ENCODE assay signal across 8 cellular contexts in genomic region chr20:32792316-32792715, GRCh38. TPM values are rescaled to one million over a fixed set of nuclear protein-coding genes. Genes with fewer than 3 reads are reported as not detected.
DNase-seq lines count a peak whose midpoint lies in the region; ATAC-seq and TF ChIP-seq lines count a peak whose summit lies in the region.

No MANE protein-coding gene starts in this region.

- intact Hi-C loops in activated CD8-positive, alpha-beta T cell treated with anti-CD3 and anti-CD28 coated beads for 36 hours (cut with micrococcal nuclease) = loop anchor here (5.0 to 10.0 kb wide), 3 partner anchors 75 to 302 kb away; no protein-coding TSS in a partner anchor

- no peaks in the 10 kb centered on the region for H3K9me3 Mint-ChIP-seq in activated CD8-positive, alpha-beta T cell treated with anti-CD3 and anti-CD28 coated beads for 36 hours
- H3K9me3 Mint-ChIP-seq in activated CD8-positive, alpha-beta T cell treated with anti-CD3 and anti-CD28 coated beads, Interleukin-2, amount 10 ng/mL, durations not matched to agents 7 days and 5 days (ENCODE audit: insufficient read depth) = no peaks in the 10 kb centered on the region
- H3K9me3 Mint-ChIP-seq in activated T-cell treated with anti-CD3 and anti-CD28 coated beads, Interleukin-2, amount 50 U/mL, for 72 hours = no peaks in the 10 kb centered on the region
- no peaks in the 10 kb centered on the region for H3K9me3 Mint-ChIP-seq in neural crest cell

- CTCF ChIA-PET in activated CD8-positive, alpha-beta T cell treated with anti-CD3 and anti-CD28 coated beads for 36 hours (lab: Charles Lee) = interaction anchor here (0.6 to 5.5 kb wide), 7 partner anchors 12 to 153 kb away, joined by 3 to 49 read pairs (median 5); partner anchors contain the start of gene C20orf203
- CTCF ChIA-PET in activated CD8-positive, alpha-beta T cell treated with anti-CD3 and anti-CD28 coated beads, Interleukin-2, amount 10 ng/mL, durations not matched to agents 7 days and 5 days (lab: Charles Lee) = interaction anchor here (1.0 to 2.1 kb wide), 8 partner anchors 14 to 304 kb away, joined by 3 to 14 read pairs (median 4); partner anchors contain the start of genes C20orf203 and MAPRE1

- no peaks in the 10 kb centered on the region for H3K36me3 Mint-ChIP-seq in activated CD8-positive, alpha-beta T cell treated with anti-CD3 and anti-CD28 coated beads for 36 hours (ENCODE audit: low read depth)
- H3K36me3 Mint-ChIP-seq in activated CD8-positive, alpha-beta T cell treated with anti-CD3 and anti-CD28 coated beads, Interleukin-2, amount 10 ng/mL, durations not matched to agents 7 days and 5 days (ENCODE audit: low read depth) = peaks cover 10% of the 10 kb centered on the region
- H3K36me3 Mint-ChIP-seq in activated T-cell treated with anti-CD3 and anti-CD28 coated beads, Interleukin-2, amount 50 U/mL, for 72 hours (ENCODE audit: insufficient read depth in 2 of 2) = no peaks in the 10 kb centered on the region
- H3K36me3 Mint-ChIP-seq in neural crest cell (ENCODE audit: low read depth) = peaks cover 13% of the 10 kb centered on the region

- peak; percentile 83 for ATAC-seq in activated CD8-positive, alpha-beta T cell treated with anti-CD3 and anti-CD28 coated beads for 36 hours
- no peak for ATAC-seq in activated CD8-positive, alpha-beta T cell treated with anti-CD3 and anti-CD28 coated beads, Interleukin-2, amount 10 ng/mL, durations not matched to agents 7 days and 5 days
- ATAC-seq in HG03196 (IDR thresholded peaks at IDR 0.05; ENCODE audit: unreplicated experiment) = peak; percentile 49
- peak; percentile 71 to 76 for ATAC-seq in activated T-cell treated with anti-CD3 and anti-CD28 coated beads, Interleukin-2, amount 50 U/mL, for 72 hours (replicated peaks in 1 of 2)
- ATAC-seq in HG02970 (IDR thresholded peaks at IDR 0.05; ENCODE audit: low FRiP score, unreplicated experiment) = no peak

- POLR2A ChIA-PET in activated CD8-positive, alpha-beta T cell treated with anti-CD3 and anti-CD28 coated beads for 36 hours (lab: Charles Lee) = interaction anchor here (0.8 kb wide), 1 partner anchor 28 kb away, joined by 3 read pairs; no protein-coding TSS in a partner anchor
- POLR2A ChIA-PET in activated CD8-positive, alpha-beta T cell treated with anti-CD3 and anti-CD28 coated beads, Interleukin-2, amount 10 ng/mL, durations not matched to agents 7 days and 5 days (lab: Charles Lee) = interaction anchor here (0.5 kb wide), 1 partner anchor 1312 kb away, joined by 3 read pairs; no protein-coding TSS in a partner anchor

- no peak overlapping the region for H3K4me3 Mint-ChIP-seq in activated CD8-positive, alpha-beta T cell treated with anti-CD3 and anti-CD28 coated beads for 36 hours
- H3K4me3 Mint-ChIP-seq in activated CD8-positive, alpha-beta T cell treated with anti-CD3 and anti-CD28 coated beads, Interleukin-2, amount 10 ng/mL, durations not matched to agents 7 days and 5 days = no peak overlapping the region
- no peak overlapping the region for H3K4me3 Mint-ChIP-seq in activated T-cell treated with anti-CD3 and anti-CD28 coated beads, Interleukin-2, amount 50 U/mL, for 72 hours
- H3K4me3 Mint-ChIP-seq in neural crest cell = peak overlapping the region; percentile 32

- peaks cover 42% of the 10 kb centered on the region for H3K4me1 Mint-ChIP-seq in activated CD8-positive, alpha-beta T cell treated with anti-CD3 and anti-CD28 coated beads for 36 hours (ENCODE audit: low read depth)
- H3K4me1 Mint-ChIP-seq in activated CD8-positive, alpha-beta T cell treated with anti-CD3 and anti-CD28 coated beads, Interleukin-2, amount 10 ng/mL, durations not matched to agents 7 days and 5 days (ENCODE audit: low read depth) = peaks cover 30% of the 10 kb centered on the region
- peaks cover 43% of the 10 kb centered on the region for H3K4me1 Mint-ChIP-seq in activated T-cell treated with anti-CD3 and anti-CD28 coated beads, Interleukin-2, amount 50 U/mL, for 72 hours (ENCODE audit: low read depth)
- H3K4me1 Mint-ChIP-seq in neural crest cell = peaks cover 39% of the 10 kb centered on the region

- H3K27me3 Mint-ChIP-seq in activated CD8-positive, alpha-beta T cell treated with anti-CD3 and anti-CD28 coated beads for 36 hours = no peaks in the 10 kb centered on the region
- no peaks in the 10 kb centered on the region for H3K27me3 Mint-ChIP-seq in activated CD8-positive, alpha-beta T cell treated with anti-CD3 and anti-CD28 coated beads, Interleukin-2, amount 10 ng/mL, durations not matched to agents 7 days and 5 days (ENCODE audit: low read depth)
- no peaks in the 10 kb centered on the region for H3K27me3 Mint-ChIP-seq in activated T-cell treated with anti-CD3 and anti-CD28 coated beads, Interleukin-2, amount 50 U/mL, for 72 hours (ENCODE audit: low read depth)
- H3K27me3 Mint-ChIP-seq in neural crest cell (ENCODE audit: low read depth) = no peaks in the 10 kb centered on the region

- TF ChIP-seq CTCF in activated CD8-positive, alpha-beta T cell treated with anti-CD3 and anti-CD28 coated beads for 36 hours (IDR thresholded peaks at IDR 0.05) = no peak
- TF ChIP-seq CTCF in neural crest cell (conservative IDR thresholded peaks at IDR 0.05) = no peak

- H3K27ac Mint-ChIP-seq in activated CD8-positive, alpha-beta T cell treated with anti-CD3 and anti-CD28 coated beads for 36 hours = peak overlapping the region; percentile 2
- no peak overlapping the region for H3K27ac Mint-ChIP-seq in activated CD8-positive, alpha-beta T cell treated with anti-CD3 and anti-CD28 coated beads, Interleukin-2, amount 10 ng/mL, durations not matched to agents 7 days and 5 days
- H3K27ac Mint-ChIP-seq in activated T-cell treated with anti-CD3 and anti-CD28 coated beads, Interleukin-2, amount 50 U/mL, for 72 hours = no peak overlapping the region
- H3K27ac Mint-ChIP-seq in neural crest cell (ENCODE audit: unreplicated experiment) = peak overlapping the region; percentile 30

- peak; percentile 73 for DNase-seq in activated CD8-positive, alpha-beta T cell treated with anti-CD3 and anti-CD28 coated beads for 36 hours
- DNase-seq in activated CD8-positive, alpha-beta T cell treated with anti-CD3 and anti-CD28 coated beads, Interleukin-2, amount 10 ng/mL, durations not matched to agents 7 days and 5 days = no peak
- peak; percentile 39 to 41 for DNase-seq in activated T-cell treated with anti-CD3 and anti-CD28 coated beads, Interleukin-2, amount 50 U/mL, for 72 hours
- DNase-seq in neural crest cell (ENCODE audit: low read depth, low spot score) (peak; percentile 52), cerebellar cortex (ENCODE audit: low spot score) (no peak), NCI-H69 (lab: John Stamatoyannopoulos, UW) (no peak)

RNA-seq across cellular contexts. Expression of gene MAPRE1, which starts 27.4 kb away (rescaled TPM):
- 100 to 1,000 TPM; 112 to 119 TPM for total RNA-seq in activated CD8-positive, alpha-beta T cell treated with anti-CD3 and anti-CD28 coated beads for 36 hours
- total RNA-seq in activated CD8-positive, alpha-beta T cell treated with anti-CD3 and anti-CD28 coated beads, Interleukin-2, amount 10 ng/mL, durations not matched to agents 7 days and 5 days = 100 to 1,000 TPM; 137 to 142 TPM
- 100 to 1,000 TPM in 1 of 2 donors, 10 to 100 TPM in 1; 94.6 to 100 TPM for total RNA-seq in activated T-cell treated with anti-CD3 and anti-CD28 coated beads, Interleukin-2, amount 50 U/mL, for 72 hours
- total RNA-seq in neural crest cell = 291 and 304 TPM in 2 replicates

RNA-seq across cellular contexts. Expression of gene DNMT3B, which starts 30.1 kb away (rescaled TPM):
- total RNA-seq in activated CD8-positive, alpha-beta T cell treated with anti-CD3 and anti-CD28 coated beads for 36 hours = 1 to 10 TPM; 2.9 TPM
- 10 to 100 TPM in 1 of 2 experiments, 1 to 10 TPM in 1; 9.0 to 10.0 TPM for total RNA-seq in activated CD8-positive, alpha-beta T cell treated with anti-CD3 and anti-CD28 coated beads, Interleukin-2, amount 10 ng/mL, durations not matched to agents 7 days and 5 days
- 1 to 10 TPM; 2.6 to 3.2 TPM for total RNA-seq in activated T-cell treated with anti-CD3 and anti-CD28 coated beads, Interleukin-2, amount 50 U/mL, for 72 hours
- total RNA-seq in neural crest cell = 57.3 and 58.0 TPM in 2 replicates

RNA-seq across cellular contexts. Expression of gene COMMD7, which starts 49.0 kb away (rescaled TPM):
- 10 to 100 TPM; 30.7 to 34.0 TPM for total RNA-seq in activated CD8-positive, alpha-beta T cell treated with anti-CD3 and anti-CD28 coated beads for 36 hours
- 10 to 100 TPM; 65.5 to 68.4 TPM for total RNA-seq in activated CD8-positive, alpha-beta T cell treated with anti-CD3 and anti-CD28 coated beads, Interleukin-2, amount 10 ng/mL, durations not matched to agents 7 days and 5 days
- 10 to 100 TPM; 51.8 to 62.0 TPM for total RNA-seq in activated T-cell treated with anti-CD3 and anti-CD28 coated beads, Interleukin-2, amount 50 U/mL, for 72 hours
- total RNA-seq in neural crest cell = 60.4 and 65.3 TPM in 2 replicates

Comparison
In these comparisons a context has a peak if more than half of its experiments do, and no peak if none do; other contexts are left out.
1. ATAC-seq: peak in activated CD8-positive, alpha-beta T cell treated with anti-CD3 and anti-CD28 coated beads for 36 hours (single experiment), HG03196 (single experiment) and activated T-cell treated with anti-CD3 and anti-CD28 coated beads, Interleukin-2, amount 50 U/mL, for 72 hours (2 of 2); none in activated CD8-positive, alpha-beta T cell treated with anti-CD3 and anti-CD28 coated beads, Interleukin-2, amount 10 ng/mL, durations not matched to agents 7 days and 5 days (single experiment) and HG02970 (single experiment).
2. DNase-seq: peak in activated CD8-positive, alpha-beta T cell treated with anti-CD3 and anti-CD28 coated beads for 36 hours (single experiment), activated T-cell treated with anti-CD3 and anti-CD28 coated beads, Interleukin-2, amount 50 U/mL, for 72 hours (2 of 2) and neural crest cell (single experiment); none in activated CD8-positive, alpha-beta T cell treated with anti-CD3 and anti-CD28 coated beads, Interleukin-2, amount 10 ng/mL, durations not matched to agents 7 days and 5 days (single experiment), cerebellar cortex (single experiment) and NCI-H69 (single experiment).
3. H3K27ac Mint-ChIP-seq: peak in activated CD8-positive, alpha-beta T cell treated with anti-CD3 and anti-CD28 coated beads for 36 hours (single experiment) and neural crest cell (single experiment); none in activated CD8-positive, alpha-beta T cell treated with anti-CD3 and anti-CD28 coated beads, Interleukin-2, amount 10 ng/mL, durations not matched to agents 7 days and 5 days (single experiment) and activated T-cell treated with anti-CD3 and anti-CD28 coated beads, Interleukin-2, amount 50 U/mL, for 72 hours (single experiment).